Comparison of ENCODE assay signal across 9 cellular contexts in genomic region chr2:3222636-3223035, GRCh38.
DNase-seq lines count a peak whose midpoint lies in the region; ATAC-seq and TF ChIP-seq lines count a peak whose summit lies in the region.
"Had no signal": no experiment of that assay in that cellular context is flagged by ENCODE, and none has a peak within 500 bp of the region (broad histone marks: within the 10 kb centered on the region; RNA-seq: fewer than 3 reads in every experiment).

No MANE protein-coding gene starts in this region.

- peak; percentile 71 for DNase-seq in activated T-helper 1 cell treated with anti-CD3 and anti-CD28 coated beads, Interleukin-12 subunit alpha, Interleukin-12 subunit beta, Interleukin-2, Interleukin-4 antibody, amounts not matched to agents 30 ng/mL and 10 ng/mL and 1 ng/mL, durations not matched to agents 14 hours and 24 hours and 36 hours (ENCODE audit: low spot score)
- peak in 2 of 3 experiments; percentile 14 to 18 for DNase-seq in stimulated activated CD4-positive, alpha-beta T cell treated with anti-CD3 and anti-CD28 coated beads, TNF-alpha, amount 100 ng/mL, for 4 hours (ENCODE audit: low read depth in 3 of 3)
- no peak for DNase-seq in tibial nerve (ENCODE audit: low spot score in 2 of 2)
- no peak for DNase-seq in HFFc6
- no peak for DNase-seq in SKM-1 (lab: John Stamatoyannopoulos, UW; ENCODE audit: unreplicated experiment)
- DNase-seq in omental fat pad (ENCODE audit: low spot score), result no peak

- no peak for TF ChIP-seq EP300 in tibial nerve (IDR thresholded peaks at IDR 0.05)

- no peak for TF ChIP-seq CTCF in tibial nerve (IDR thresholded peaks at IDR 0.05)
- TF ChIP-seq CTCF in HFFc6 (IDR thresholded peaks at IDR 0.05), result no peak
- TF ChIP-seq CTCF in omental fat pad (IDR thresholded peaks at IDR 0.05), result no peak

- peaks cover 65% of the 10 kb centered on the region for H3K4me1 Mint-ChIP-seq in activated T-helper 1 cell treated with anti-CD3 and anti-CD28 coated beads, Interleukin-12 subunit alpha, Interleukin-12 subunit beta, Interleukin-2, Interleukin-4 antibody, amounts not matched to agents 30 ng/mL and 10 ng/mL and 1 ng/mL, durations not matched to agents 14 hours and 24 hours and 36 hours (ENCODE audit: low read depth)
- H3K4me1 Mint-ChIP-seq in HFFc6 (ENCODE audit: low read depth), result no peaks in the 10 kb centered on the region

- WGBS in tibial nerve, 2 donors, result 89 to 92% methylated on average over 9 of the region's 9 CpGs

- H3K27ac Mint-ChIP-seq in activated T-helper 1 cell treated with anti-CD3 and anti-CD28 coated beads, Interleukin-12 subunit alpha, Interleukin-12 subunit beta, Interleukin-2, Interleukin-4 antibody, amounts not matched to agents 30 ng/mL and 10 ng/mL and 1 ng/mL, durations not matched to agents 14 hours and 24 hours and 36 hours, result peak overlapping the region; percentile 100
- no peak overlapping the region for H3K27ac Mint-ChIP-seq in HFFc6

- peaks cover 0 to 12% (median 0%) of the 10 kb centered on the region in 3 donors for H3K36me3 ChIP-seq in tibial nerve

- H3K9me3 ChIP-seq in tibial nerve, result peaks cover 0 to 53% (median 2%) of the 10 kb centered on the region in 4 donors

- ATAC-seq in GM19438 (IDR thresholded peaks at IDR 0.05; ENCODE audit: low read depth, unreplicated experiment) (peak; percentile 35), HG03342 (IDR thresholded peaks at IDR 0.05; ENCODE audit: unreplicated experiment) (peak; percentile 56), omental fat pad (ENCODE audit: low FRiP score) (no peak)

- peak overlapping the region; percentile 31 for H3K4me3 Mint-ChIP-seq in activated T-helper 1 cell treated with anti-CD3 and anti-CD28 coated beads, Interleukin-12 subunit alpha, Interleukin-12 subunit beta, Interleukin-2, Interleukin-4 antibody, amounts not matched to agents 30 ng/mL and 10 ng/mL and 1 ng/mL, durations not matched to agents 14 hours and 24 hours and 36 hours
- H3K4me3 Mint-ChIP-seq in HFFc6, result no peak overlapping the region

- intact Hi-C loops in activated T-helper 1 cell treated with anti-CD3 and anti-CD28 coated beads, Interleukin-12 subunit alpha, Interleukin-12 subunit beta, Interleukin-2, Interleukin-4 antibody, amounts not matched to agents 30 ng/mL and 10 ng/mL and 1 ng/mL, durations not matched to agents 14 hours and 24 hours and 36 hours (cut with micrococcal nuclease), result loop anchor here (1.0 to 5.0 kb wide), 7 partner anchors 17 to 610 kb away; partner anchors contain the start of genes ADI1, RNASEH1 and TRAPPC12

- TF ChIP-seq POLR2A in tibial nerve (IDR thresholded peaks at IDR 0.05), result no peak

- H3K27me3 ChIP-seq in tibial nerve, result no peaks in the 10 kb centered on the region

- H3K9me3 Mint-ChIP-seq in activated T-helper 1 cell treated with anti-CD3 and anti-CD28 coated beads, Interleukin-12 subunit alpha, Interleukin-12 subunit beta, Interleukin-2, Interleukin-4 antibody, amounts not matched to agents 30 ng/mL and 10 ng/mL and 1 ng/mL, durations not matched to agents 14 hours and 24 hours and 36 hours, result peaks cover 27% of the 10 kb centered on the region
- peaks cover 14% of the 10 kb centered on the region for H3K9me3 Mint-ChIP-seq in HFFc6

- no peaks in the 10 kb centered on the region for H3K27me3 Mint-ChIP-seq in activated T-helper 1 cell treated with anti-CD3 and anti-CD28 coated beads, Interleukin-12 subunit alpha, Interleukin-12 subunit beta, Interleukin-2, Interleukin-4 antibody, amounts not matched to agents 30 ng/mL and 10 ng/mL and 1 ng/mL, durations not matched to agents 14 hours and 24 hours and 36 hours (ENCODE audit: insufficient read depth)
- H3K27me3 Mint-ChIP-seq in HFFc6 (ENCODE audit: insufficient read depth), result no peaks in the 10 kb centered on the region

- H3K4me3 ChIP-seq in tibial nerve, result no peak overlapping the region

- H3K4me1 ChIP-seq in tibial nerve, result no peaks in the 10 kb centered on the region

- no peak overlapping the region for H3K27ac ChIP-seq in tibial nerve
- H3K27ac ChIP-seq: epithelial cell of prostate had no signal

- peaks cover 33% of the 10 kb centered on the region for H3K36me3 Mint-ChIP-seq in activated T-helper 1 cell treated with anti-CD3 and anti-CD28 coated beads, Interleukin-12 subunit alpha, Interleukin-12 subunit beta, Interleukin-2, Interleukin-4 antibody, amounts not matched to agents 30 ng/mL and 10 ng/mL and 1 ng/mL, durations not matched to agents 14 hours and 24 hours and 36 hours (ENCODE audit: low read depth)
- H3K36me3 Mint-ChIP-seq in HFFc6 (ENCODE audit: low read depth), result peaks cover 23% of the 10 kb centered on the region

Comparison
In these comparisons a context has a peak if more than half of its experiments do, and no peak if none do; other contexts are left out.
1. DNase-seq: peak in activated T-helper 1 cell treated with anti-CD3 and anti-CD28 coated beads, Interleukin-12 subunit alpha, Interleukin-12 subunit beta, Interleukin-2, Interleukin-4 antibody, amounts not matched to agents 30 ng/mL and 10 ng/mL and 1 ng/mL, durations not matched to agents 14 hours and 24 hours and 36 hours (single experiment) and stimulated activated CD4-positive, alpha-beta T cell treated with anti-CD3 and anti-CD28 coated beads, TNF-alpha, amount 100 ng/mL, for 4 hours (2 of 3); none in tibial nerve (0 of 2), HFFc6 (single experiment), SKM-1 (single experiment) and omental fat pad (single experiment).